In genomic region chr20:36862857-36863668, GRCh38 we compare ENCODE assay signal across 1 cellular context.
A peak's percentile ranks its signal among the peaks of the same experiment; 100 is the strongest.
TF ChIP-seq lines count a peak whose summit lies in the region.

No MANE protein-coding gene starts in this region.

TF ChIP-seq in GM12878, 131 proteins besides CTCF, POLR2A, EP300 and RAD21 (continued from another document and continues in another):
- TF ChIP-seq PAX8 (IDR thresholded peaks at IDR 0.05) (no peak), CHD4 (IDR thresholded peaks at IDR 0.05) (no peak), USF2 (IDR thresholded peaks at IDR 0.05; ENCODE audit: borderline replicate concordance, low read depth, low read length) (no peak), PRDM15 (CRISPR knock-in tag; IDR thresholded peaks at IDR 0.05) (no peak), LARP7 (IDR thresholded peaks at IDR 0.05) (peak; percentile 81), REST (IDR thresholded peaks at IDR 0.05; ENCODE audit: low read depth, low read length) (no peak), RAD51 (IDR thresholded peaks at IDR 0.05) (no peak), MYB (IDR thresholded peaks at IDR 0.05; ENCODE audit: borderline replicate concordance, low read depth, low read length) (no peak), NFIC (IDR thresholded peaks at IDR 0.05; ENCODE audit: low read depth, low read length) (no peak), NBN (IDR thresholded peaks at IDR 0.05) (no peak), BHLHE40 (IDR thresholded peaks at IDR 0.05; ENCODE audit: borderline replicate concordance in 1 of 2, low read depth in 2 of 2, low read length in 1 of 2) (peak in 1 of 2 experiments; percentile 7; a peak in 1 of 4 replicates), RELA (IDR thresholded peaks at IDR 0.05; ENCODE audit: borderline replicate concordance, partially characterized antibody) (no peak), NFXL1 (IDR thresholded peaks at IDR 0.05; ENCODE audit: borderline replicate concordance) (0 out of 2 replicates have a peak, but pooled peaks have one; percentile 25), JUNB (IDR thresholded peaks at IDR 0.05) (no peak), ZNF687 (IDR thresholded peaks at IDR 0.05) (no peak), BCL3 (IDR thresholded peaks at IDR 0.05; ENCODE audit: borderline replicate concordance, insufficient read depth, low read depth, low read length, poor library complexity, severe bottlenecking) (no peak), NR2C1 (IDR thresholded peaks at IDR 0.05) (no peak), CHD1 (IDR thresholded peaks at IDR 0.05; ENCODE audit: low read depth, low read length) (no peak), SPI1 (IDR thresholded peaks at IDR 0.05; ENCODE audit: borderline replicate concordance, insufficient read depth, low read depth, low read length) (no peak), DPF2 (IDR thresholded peaks at IDR 0.05) (peak; percentile 47), ZSCAN29 (IDR thresholded peaks at IDR 0.05) (no peak), ZNF592 (IDR thresholded peaks at IDR 0.05) (no peak), SREBF1 (IDR thresholded peaks at IDR 0.05; ENCODE audit: low read length) (no peak), MLLT1 (IDR thresholded peaks at IDR 0.05) (no peak), MTA2 (IDR thresholded peaks at IDR 0.05; ENCODE audit: low read depth) (no peak), ATF2 (IDR thresholded peaks at IDR 0.05; ENCODE audit: low read length) (no peak), MYC (IDR thresholded peaks at IDR 0.05; ENCODE audit: insufficient read depth, insufficient read length, insufficient replicate concordance, low read length, severe bottlenecking) (no peak), YBX1 (IDR thresholded peaks at IDR 0.05) (no peak), RBBP5 (conservative IDR thresholded peaks at IDR 0.05) (no peak), ZNF384 (IDR thresholded peaks at IDR 0.05; ENCODE audit: borderline replicate concordance, low read depth, low read length) (no peak), NKRF (conservative IDR thresholded peaks at IDR 0.05) (peak; percentile 53; the same call in 1 of the 2 replicates), FOXK2 (IDR thresholded peaks at IDR 0.05) (no peak), CBX5 (IDR thresholded peaks at IDR 0.05; ENCODE audit: low read depth) (no peak)
